16 cellular contexts compared by ENCODE assay signal in the genomic region with DNA sequence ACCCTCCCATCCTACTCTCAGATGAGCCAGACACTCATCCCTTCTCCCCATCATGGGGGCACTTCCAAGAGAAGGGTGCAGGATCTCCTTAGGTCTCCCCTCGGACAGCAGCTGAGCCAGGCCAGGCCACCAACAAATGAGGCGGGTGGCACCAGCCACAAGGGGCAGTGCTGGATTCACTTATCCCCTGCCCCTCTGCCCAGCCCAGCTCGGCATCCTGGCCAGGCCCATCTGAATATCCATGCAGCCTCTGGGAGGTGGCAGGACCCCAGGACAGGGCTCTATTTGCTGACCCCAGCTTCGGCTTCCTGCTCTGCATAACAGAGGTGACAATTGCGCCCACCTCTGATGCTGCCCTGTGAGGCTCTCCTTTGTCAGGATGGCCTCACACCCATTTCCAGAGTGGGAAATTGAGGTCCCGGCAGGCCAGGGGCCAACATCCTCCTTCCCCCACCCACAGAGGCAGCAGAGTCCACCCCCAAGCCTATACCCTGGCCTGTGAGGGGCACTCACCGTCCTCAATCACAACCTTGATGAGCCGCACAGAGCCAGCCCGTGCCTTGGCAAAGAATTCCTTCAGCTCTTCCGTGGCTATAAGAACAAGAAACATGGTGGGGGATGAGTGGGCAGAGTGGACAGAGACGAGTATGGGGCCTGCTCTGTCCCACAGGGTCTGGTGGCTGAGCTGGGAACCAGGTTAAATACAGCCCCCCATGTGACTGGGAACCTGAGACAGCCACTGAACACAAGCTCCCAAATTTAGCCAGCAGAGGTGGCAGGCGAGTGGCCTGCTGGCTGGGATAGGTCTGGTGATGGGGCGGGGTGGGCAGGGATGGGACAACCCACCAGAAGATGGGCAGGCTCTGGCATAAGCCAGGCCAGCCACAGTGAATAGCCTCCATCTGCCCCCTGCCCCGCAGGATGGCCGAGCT. TPM values are rescaled to one million over a fixed set of nuclear protein-coding genes. Genes with fewer than 3 reads are reported as not detected.
DNase-seq lines count a peak whose midpoint lies in the region; ATAC-seq and TF ChIP-seq lines count a peak whose summit lies in the region.
"Had no signal": no experiment of that assay in that cellular context is flagged by ENCODE, and none has a peak within 500 bp of the region (broad histone marks: within the 10 kb centered on the region; RNA-seq: fewer than 3 reads in every experiment).

No MANE protein-coding gene starts in this region.

- no peak for ATAC-seq in stimulated activated effector memory CD8-positive, alpha-beta T cell treated with anti-CD3 and anti-CD28 coated beads, Interleukin-12 subunit alpha, Interleukin-12 subunit beta, amount 100 ng/mL, for 72 hours

- CTCF ChIA-PET in activated CD4-positive, alpha-beta memory T cell treated with anti-CD3 and anti-CD28 coated beads for 36 hours (lab: Charles Lee), result interaction anchor here (0.5 to 11.6 kb wide), 6 partner anchors 9 to 104 kb away, joined by 3 to 148 read pairs (median 32); a partner anchor contains a TSS

- H3K27ac ChIP-seq in left ventricle myocardium inferior (replicated peaks), result peak overlapping the region; percentile 94
- H3K27ac ChIP-seq: testis had no signal

- POLR2A ChIA-PET in activated CD4-positive, alpha-beta memory T cell treated with anti-CD3 and anti-CD28 coated beads for 36 hours (lab: Charles Lee), result interaction anchor here (1.1 kb wide), 3 partner anchors 11 to 43 kb away, joined by 3 to 5 read pairs (median 4); a partner anchor contains a TSS

- H3K36me3 Mint-ChIP-seq in activated CD4-positive, alpha-beta T cell treated with anti-CD3 and anti-CD28 coated beads, Interleukin-2, amount 10 ng/mL, durations not matched to agents 24 days and 14 days (ENCODE audit: low read depth), result peaks cover 34% of the 10 kb centered on the region
- peaks cover 43% of the 10 kb centered on the region for H3K36me3 Mint-ChIP-seq in activated CD4-positive, alpha-beta memory T cell treated with anti-CD3 and anti-CD28 coated beads for 36 hours
- peaks cover 72% of the 10 kb centered on the region for H3K36me3 Mint-ChIP-seq in stimulated activated effector memory CD8-positive, alpha-beta T cell treated with anti-CD3 and anti-CD28 coated beads, Interleukin-12 subunit alpha, Interleukin-12 subunit beta, amount 100 ng/mL, for 72 hours
- H3K36me3 Mint-ChIP-seq: naive B cell had no signal

- DNase-seq in activated CD4-positive, alpha-beta T cell treated with anti-CD3 and anti-CD28 coated beads, Interleukin-2, amount 10 ng/mL, durations not matched to agents 24 days and 14 days, result no peak
- DNase-seq in activated CD4-positive, alpha-beta T cell treated with anti-CD3 and anti-CD28 coated beads, Interleukin-2, amount 50 U/mL, for 4 hours, result no peak
- DNase-seq in activated CD4-positive, alpha-beta memory T cell treated with anti-CD3 and anti-CD28 coated beads for 36 hours, result no peak
- peak; percentile 64 for DNase-seq in left ventricle myocardium inferior
- DNase-seq in stimulated activated effector memory CD8-positive, alpha-beta T cell treated with anti-CD3 and anti-CD28 coated beads, Interleukin-12 subunit alpha, Interleukin-12 subunit beta, amount 100 ng/mL, for 72 hours (ENCODE audit: low spot score in 2 of 2), result no peak
- no peak for DNase-seq in NCI-H748 treated with DMSO at 0.1 percent for 48 hours (lab: John Stamatoyannopoulos, UW)
- DNase-seq in Kasumi-1 (lab: John Stamatoyannopoulos, UW), result no peak
- no peak for DNase-seq in T-helper 9 cell
- DNase-seq: islet precursor cell, naive B cell, NCI-H1092 treated with DMSO at 0.1 percent for 48 hours, NCI-H510A treated with DMSO at 0.1 percent for 48 hours, testis had no signal

- peaks cover 77% of the 10 kb centered on the region for H3K4me1 ChIP-seq in left ventricle myocardium inferior

- H3K36me3 ChIP-seq in left ventricle myocardium inferior, result peaks cover 36% of the 10 kb centered on the region

- H3K27me3 Mint-ChIP-seq in activated CD4-positive, alpha-beta T cell treated with anti-CD3 and anti-CD28 coated beads, Interleukin-2, amount 10 ng/mL, durations not matched to agents 24 days and 14 days, result no peaks in the 10 kb centered on the region
- no peaks in the 10 kb centered on the region for H3K27me3 Mint-ChIP-seq in activated CD4-positive, alpha-beta memory T cell treated with anti-CD3 and anti-CD28 coated beads for 36 hours
- H3K27me3 Mint-ChIP-seq: naive B cell had no signal

- H3K27ac Mint-ChIP-seq in activated CD4-positive, alpha-beta T cell treated with anti-CD3 and anti-CD28 coated beads, Interleukin-2, amount 10 ng/mL, durations not matched to agents 24 days and 14 days, result peak overlapping the region; percentile 34
- H3K27ac Mint-ChIP-seq in activated CD4-positive, alpha-beta memory T cell treated with anti-CD3 and anti-CD28 coated beads for 36 hours, result peak overlapping the region; percentile 74
- peak overlapping the region; percentile 94 for H3K27ac Mint-ChIP-seq in stimulated activated effector memory CD8-positive, alpha-beta T cell treated with anti-CD3 and anti-CD28 coated beads, Interleukin-12 subunit alpha, Interleukin-12 subunit beta, amount 100 ng/mL, for 72 hours

- peaks cover 47% of the 10 kb centered on the region for H3K4me1 Mint-ChIP-seq in activated CD4-positive, alpha-beta T cell treated with anti-CD3 and anti-CD28 coated beads, Interleukin-2, amount 10 ng/mL, durations not matched to agents 24 days and 14 days
- peaks cover 50% of the 10 kb centered on the region for H3K4me1 Mint-ChIP-seq in activated CD4-positive, alpha-beta memory T cell treated with anti-CD3 and anti-CD28 coated beads for 36 hours (ENCODE audit: low read depth)
- peaks cover 67% of the 10 kb centered on the region for H3K4me1 Mint-ChIP-seq in stimulated activated effector memory CD8-positive, alpha-beta T cell treated with anti-CD3 and anti-CD28 coated beads, Interleukin-12 subunit alpha, Interleukin-12 subunit beta, amount 100 ng/mL, for 72 hours

- H3K4me3 ChIP-seq in left ventricle myocardium inferior, result peak overlapping the region; percentile 70
- H3K4me3 ChIP-seq: skin epidermis, testis had no signal

- no peaks in the 10 kb centered on the region for H3K9me3 ChIP-seq in left ventricle myocardium inferior (replicated peaks)
- H3K9me3 ChIP-seq: testis had no signal

- intact Hi-C loops in activated CD4-positive, alpha-beta T cell treated with anti-CD3 and anti-CD28 coated beads, Interleukin-2, amount 10 ng/mL, durations not matched to agents 24 days and 14 days (cut with micrococcal nuclease), result no loop called here
- intact Hi-C loops in activated CD4-positive, alpha-beta memory T cell treated with anti-CD3 and anti-CD28 coated beads for 36 hours (cut with micrococcal nuclease), result no loop called here
- intact Hi-C loops in left ventricle myocardium inferior (cut with micrococcal nuclease), result no loop called here

- no peaks in the 10 kb centered on the region for H3K9me3 Mint-ChIP-seq in activated CD4-positive, alpha-beta T cell treated with anti-CD3 and anti-CD28 coated beads, Interleukin-2, amount 10 ng/mL, durations not matched to agents 24 days and 14 days
- no peaks in the 10 kb centered on the region for H3K9me3 Mint-ChIP-seq in activated CD4-positive, alpha-beta memory T cell treated with anti-CD3 and anti-CD28 coated beads for 36 hours
- no peaks in the 10 kb centered on the region for H3K9me3 Mint-ChIP-seq in stimulated activated effector memory CD8-positive, alpha-beta T cell treated with anti-CD3 and anti-CD28 coated beads, Interleukin-12 subunit alpha, Interleukin-12 subunit beta, amount 100 ng/mL, for 72 hours
- H3K9me3 Mint-ChIP-seq: naive B cell had no signal

- no peak overlapping the region for H3K4me3 Mint-ChIP-seq in activated CD4-positive, alpha-beta T cell treated with anti-CD3 and anti-CD28 coated beads, Interleukin-2, amount 10 ng/mL, durations not matched to agents 24 days and 14 days
- H3K4me3 Mint-ChIP-seq in activated CD4-positive, alpha-beta memory T cell treated with anti-CD3 and anti-CD28 coated beads for 36 hours, result no peak overlapping the region
- no peak overlapping the region for H3K4me3 Mint-ChIP-seq in stimulated activated effector memory CD8-positive, alpha-beta T cell treated with anti-CD3 and anti-CD28 coated beads, Interleukin-12 subunit alpha, Interleukin-12 subunit beta, amount 100 ng/mL, for 72 hours

- peak; percentile 43 for TF ChIP-seq CTCF in left ventricle myocardium inferior (IDR thresholded peaks at IDR 0.05; ENCODE audit: borderline replicate concordance)

- no peaks in the 10 kb centered on the region for H3K27me3 ChIP-seq in left ventricle myocardium inferior (ENCODE audit: low read depth)
- H3K27me3 ChIP-seq: testis had no signal

RNA-seq across cellular contexts. Expression of a gene that starts 4.2 kb away (rescaled TPM):
- total RNA-seq in activated CD4-positive, alpha-beta T cell treated with anti-CD3 and anti-CD28 coated beads, Interleukin-2, amount 10 ng/mL, durations not matched to agents 24 days and 14 days, result 80.3 and 87.0 TPM in 2 replicates
- total RNA-seq in activated CD4-positive, alpha-beta memory T cell treated with anti-CD3 and anti-CD28 coated beads for 36 hours, result 100 to 1,000 TPM; 114 to 118 TPM
- 115 TPM for total RNA-seq in left ventricle myocardium inferior

RNA-seq across cellular contexts. Expression of a gene that starts 9.3 kb away (rescaled TPM):
- 0.17 and 0.42 TPM in 2 replicates for total RNA-seq in activated CD4-positive, alpha-beta T cell treated with anti-CD3 and anti-CD28 coated beads, Interleukin-2, amount 10 ng/mL, durations not matched to agents 24 days and 14 days
- total RNA-seq in activated CD4-positive, alpha-beta memory T cell treated with anti-CD3 and anti-CD28 coated beads for 36 hours, result under 1 TPM; 0.59 to 0.90 TPM
- 0.66 TPM for total RNA-seq in left ventricle myocardium inferior
- total RNA-seq: A172, frontal cortex had no signal

RNA-seq across cellular contexts. Expression of a gene that starts 10.8 kb away (rescaled TPM):
- total RNA-seq in activated CD4-positive, alpha-beta T cell treated with anti-CD3 and anti-CD28 coated beads, Interleukin-2, amount 10 ng/mL, durations not matched to agents 24 days and 14 days, result 48.3 and 49.2 TPM in 2 replicates
- total RNA-seq in activated CD4-positive, alpha-beta memory T cell treated with anti-CD3 and anti-CD28 coated beads for 36 hours, result 100 to 1,000 TPM; 111 TPM
- total RNA-seq in left ventricle myocardium inferior, result 9.2 TPM

RNA-seq across cellular contexts. Expression of a gene that starts 36.8 kb away (rescaled TPM):
- 115 and 118 TPM in 2 replicates for total RNA-seq in activated CD4-positive, alpha-beta T cell treated with anti-CD3 and anti-CD28 coated beads, Interleukin-2, amount 10 ng/mL, durations not matched to agents 24 days and 14 days
- total RNA-seq in activated CD4-positive, alpha-beta memory T cell treated with anti-CD3 and anti-CD28 coated beads for 36 hours, result 10 to 100 TPM; 64.4 to 64.5 TPM
- 180 TPM for total RNA-seq in left ventricle myocardium inferior

RNA-seq across cellular contexts. Expression of a gene that starts 43.7 kb away (rescaled TPM):
- total RNA-seq in activated CD4-positive, alpha-beta T cell treated with anti-CD3 and anti-CD28 coated beads, Interleukin-2, amount 10 ng/mL, durations not matched to agents 24 days and 14 days, result 104 and 106 TPM in 2 replicates
- 100 to 1,000 TPM; 110 to 111 TPM for total RNA-seq in activated CD4-positive, alpha-beta memory T cell treated with anti-CD3 and anti-CD28 coated beads for 36 hours
- total RNA-seq in left ventricle myocardium inferior, result 61.6 TPM

Comparison
In these comparisons a context has a peak if more than half of its experiments do, and no peak if none do; other contexts are left out.
1. H3K27ac Mint-ChIP-seq: peak in every context shown above with its lines; median percentile 94 in stimulated activated effector memory CD8-positive, alpha-beta T cell treated with anti-CD3 and anti-CD28 coated beads, Interleukin-12 subunit alpha, Interleukin-12 subunit beta, amount 100 ng/mL, for 72 hours; 74 in activated CD4-positive, alpha-beta memory T cell treated with anti-CD3 and anti-CD28 coated beads for 36 hours; 34 in activated CD4-positive, alpha-beta T cell treated with anti-CD3 and anti-CD28 coated beads, Interleukin-2, amount 10 ng/mL, durations not matched to agents 24 days and 14 days.